ENCODE assay signal across 16 cellular contexts in genomic region chr12:64473176-64473575, GRCh38. TPM values are rescaled to one million over a fixed set of nuclear protein-coding genes. Genes with fewer than 3 reads are reported as not detected.
DNase-seq lines count a peak whose midpoint lies in the region; ATAC-seq and TF ChIP-seq lines count a peak whose summit lies in the region.
"Had no signal": no experiment of that assay in that cellular context is flagged by ENCODE, and none has a peak within 500 bp of the region (broad histone marks: within the 10 kb centered on the region; RNA-seq: fewer than 3 reads in every experiment).

No MANE protein-coding gene starts in this region.

- no peaks in the 10 kb centered on the region for H3K27me3 Mint-ChIP-seq in natural killer cell (ENCODE audit: low read depth in 2 of 2)
- no peaks in the 10 kb centered on the region for H3K27me3 Mint-ChIP-seq in natural killer cell treated with Interleukin-12 subunit alpha and Interleukin-12 subunit beta and Interleukin-15 and Interleukin-18, amount 100 ng/mL, for 72 hours
- no peaks in the 10 kb centered on the region for H3K27me3 Mint-ChIP-seq in central memory CD8-positive, alpha-beta T cell
- H3K27me3 Mint-ChIP-seq in nephron (ENCODE audit: low read depth), result no peaks in the 10 kb centered on the region
- H3K27me3 Mint-ChIP-seq: B cell had no signal

- H3K27ac Mint-ChIP-seq in natural killer cell, result peak overlapping the region; percentile 7 to 67
- H3K27ac Mint-ChIP-seq in natural killer cell treated with Interleukin-12 subunit alpha and Interleukin-12 subunit beta and Interleukin-15 and Interleukin-18, amount 100 ng/mL, for 72 hours, result no peak overlapping the region
- peak overlapping the region; percentile 39 for H3K27ac Mint-ChIP-seq in central memory CD8-positive, alpha-beta T cell (ENCODE audit: low read depth)
- peak overlapping the region in 2 of 3 experiments; percentile 2 for H3K27ac Mint-ChIP-seq in nephron
- H3K27ac Mint-ChIP-seq: B cell; CD8-positive, alpha-beta T cell had no signal

- peaks cover 33 to 37% of the 10 kb centered on the region in 2 donors for H3K4me1 Mint-ChIP-seq in natural killer cell
- peaks cover 7 to 18% of the 10 kb centered on the region in 2 donors for H3K4me1 Mint-ChIP-seq in natural killer cell treated with Interleukin-12 subunit alpha and Interleukin-12 subunit beta and Interleukin-15 and Interleukin-18, amount 100 ng/mL, for 72 hours (ENCODE audit: low read depth in 2 of 2)
- H3K4me1 Mint-ChIP-seq in central memory CD8-positive, alpha-beta T cell, result peaks cover 22% of the 10 kb centered on the region
- peaks cover 26% of the 10 kb centered on the region for H3K4me1 Mint-ChIP-seq in nephron
- H3K4me1 Mint-ChIP-seq: B cell had no signal

- H3K36me3 Mint-ChIP-seq in natural killer cell, result peaks cover 24% of the 10 kb centered on the region
- peaks cover 55% of the 10 kb centered on the region for H3K36me3 Mint-ChIP-seq in natural killer cell treated with Interleukin-12 subunit alpha and Interleukin-12 subunit beta and Interleukin-15 and Interleukin-18, amount 100 ng/mL, for 72 hours
- peaks cover 36% of the 10 kb centered on the region for H3K36me3 Mint-ChIP-seq in central memory CD8-positive, alpha-beta T cell (ENCODE audit: insufficient read depth)
- H3K36me3 Mint-ChIP-seq in nephron (ENCODE audit: low read depth), result peaks cover 81% of the 10 kb centered on the region

- DNase-seq in natural killer cell, result no peak
- DNase-seq in natural killer cell treated with Interleukin-12 subunit alpha and Interleukin-12 subunit beta and Interleukin-15 and Interleukin-18, amount 100 ng/mL, for 72 hours (ENCODE audit: low spot score), result no peak
- DNase-seq in central memory CD8-positive, alpha-beta T cell (ENCODE audit: low spot score in 2 of 2), result no peak
- DNase-seq in NCI-H1930 (lab: John Stamatoyannopoulos, UW), result no peak
- DNase-seq: C1 segment of cervical spinal cord; Caco-2; CD8-positive, alpha-beta T cell; DND-41; GF-D8; GM23248; IMR-90 had no signal

- no peak for ATAC-seq in natural killer cell
- no peak for ATAC-seq in natural killer cell treated with Interleukin-12 subunit alpha and Interleukin-12 subunit beta and Interleukin-15 and Interleukin-18, amount 100 ng/mL, for 72 hours
- ATAC-seq in central memory CD8-positive, alpha-beta T cell (replicated peaks; ENCODE audit: extremely low read depth, poor library complexity, severe bottlenecking), result no peak
- ATAC-seq in GM19023 (IDR thresholded peaks at IDR 0.05; ENCODE audit: unreplicated experiment), result no peak
- ATAC-seq in HG03565 (IDR thresholded peaks at IDR 0.05; ENCODE audit: unreplicated experiment), result no peak
- ATAC-seq: CD8-positive, alpha-beta T cell; HCT116 had no signal

- intact Hi-C loops in natural killer cell (cut with micrococcal nuclease), result no loop called here

- TF ChIP-seq CTCF in natural killer cell (IDR thresholded peaks at IDR 0.05) (no peak), nephron (IDR thresholded peaks at IDR 0.05; ENCODE audit: unreplicated experiment in 3 of 3) (no peak)

- H3K9me3 Mint-ChIP-seq in natural killer cell (no peaks in the 10 kb centered on the region), nephron (peaks cover 24% of the 10 kb centered on the region)
- H3K9me3 Mint-ChIP-seq in natural killer cell treated with Interleukin-12 subunit alpha and Interleukin-12 subunit beta and Interleukin-15 and Interleukin-18, amount 100 ng/mL, for 72 hours, result peaks cover 3% of the 10 kb centered on the region
- H3K9me3 Mint-ChIP-seq in central memory CD8-positive, alpha-beta T cell, result no peaks in the 10 kb centered on the region

- no peak overlapping the region for H3K4me3 Mint-ChIP-seq in natural killer cell
- no peak overlapping the region for H3K4me3 Mint-ChIP-seq in natural killer cell treated with Interleukin-12 subunit alpha and Interleukin-12 subunit beta and Interleukin-15 and Interleukin-18, amount 100 ng/mL, for 72 hours
- no peak overlapping the region for H3K4me3 Mint-ChIP-seq in central memory CD8-positive, alpha-beta T cell
- no peak overlapping the region for H3K4me3 Mint-ChIP-seq in nephron
- H3K4me3 Mint-ChIP-seq: B cell; CD8-positive, alpha-beta T cell had no signal

RNA-seq across cellular contexts. Expression of gene TBK1, which starts 21.3 kb away (rescaled TPM):
- 10 to 100 TPM; 48.4 to 57.1 (median 48.8) TPM for total RNA-seq in natural killer cell
- 10 to 100 TPM; 41.9 to 42.1 TPM for total RNA-seq in natural killer cell treated with Interleukin-12 subunit alpha and Interleukin-12 subunit beta and Interleukin-15 and Interleukin-18, amount 100 ng/mL, for 72 hours

Comparison
In these comparisons a context has a peak if more than half of its experiments do, and no peak if none do; other contexts are left out.
1. H3K27ac Mint-ChIP-seq: peak in natural killer cell (2 of 2), central memory CD8-positive, alpha-beta T cell (single experiment) and nephron (2 of 3); none in natural killer cell treated with Interleukin-12 subunit alpha and Interleukin-12 subunit beta and Interleukin-15 and Interleukin-18, amount 100 ng/mL, for 72 hours (0 of 2).